Comparison of ENCODE assay signal across 8 cellular contexts in genomic region chr10:119872860-119873671, GRCh38. TPM values are rescaled to one million over a fixed set of nuclear protein-coding genes. Genes with fewer than 3 reads are reported as not detected.
DNase-seq lines count a peak whose midpoint lies in the region; ATAC-seq and TF ChIP-seq lines count a peak whose summit lies in the region.

No MANE protein-coding gene starts in this region.

- no peaks in the 10 kb centered on the region for H3K9me3 ChIP-seq in CD8-positive, alpha-beta T cell (ENCODE audit: low read length)

- peak; percentile 79 to 93 (median 86) for DNase-seq in CD8-positive, alpha-beta T cell
- peak; percentile 85 to 92 for DNase-seq in NOMO-1 (lab: John Stamatoyannopoulos, UW; ENCODE audit: unreplicated experiment in 2 of 2)
- peak; percentile 56 for DNase-seq in activated CD8-positive, alpha-beta memory T cell treated with anti-CD3 and anti-CD28 coated beads, Interleukin-2, amount 50 U/mL, for 1 hour (ENCODE audit: extremely low read depth)
- peak; percentile 87 for DNase-seq in endothelial cell (ENCODE audit: low spot score)
- DNase-seq in midbrain (lab: John Stamatoyannopoulos, UW), result peak; percentile 88
- DNase-seq in stimulated activated CD8-positive, alpha-beta memory T cell treated with anti-CD3 and anti-CD28 coated beads, Interleukin-15, amount 100 ng/mL, for 48 hours (ENCODE audit: low read depth in 2 of 2), result peak; percentile 80 to 86

- POLR2A ChIA-PET in CD8-positive, alpha-beta T cell (lab: Charles Lee), result interaction anchor here (0.9 to 2.9 kb wide), 15 partner anchors 10 to 979 kb away, joined by 3 to 51 read pairs (median 5); partner anchors contain the start of genes BAG3, DENND10, INPP5F and SEC23IP

- peak overlapping the region; percentile 87 for H3K27ac Mint-ChIP-seq in CD8-positive, alpha-beta T cell
- peak overlapping the region; percentile 33 for H3K27ac Mint-ChIP-seq in endothelial cell (ENCODE audit: unreplicated experiment)

- no peaks in the 10 kb centered on the region for H3K9me3 Mint-ChIP-seq in CD8-positive, alpha-beta T cell
- H3K9me3 Mint-ChIP-seq in endothelial cell (ENCODE audit: unreplicated experiment), result no peaks in the 10 kb centered on the region

- H3K36me3 ChIP-seq in CD8-positive, alpha-beta T cell (ENCODE audit: insufficient read depth, low read length), result no peaks in the 10 kb centered on the region

- no peak for TF ChIP-seq CTCF in CD8-positive, alpha-beta T cell (IDR thresholded peaks at IDR 0.05)
- TF ChIP-seq CTCF in endothelial cell (IDR thresholded peaks at IDR 0.05; ENCODE audit: unreplicated experiment), result no peak

- intact Hi-C loops in CD8-positive, alpha-beta T cell (cut with DNase I, micrococcal nuclease), result loop anchor here (1.0 to 5.0 kb wide), 13 partner anchors 19 to 1176 kb away; partner anchors contain the start of genes BAG3 (in 2 of the 2), GRK5 (in 2 of the 2), SEC23IP (in 2 of the 2) and EIF3A (in 1 of the 2)

- no peaks in the 10 kb centered on the region for H3K27me3 Mint-ChIP-seq in CD8-positive, alpha-beta T cell (ENCODE audit: low read depth)
- H3K27me3 Mint-ChIP-seq in endothelial cell (ENCODE audit: unreplicated experiment), result peaks cover 8% of the 10 kb centered on the region

- CTCF ChIA-PET in CD8-positive, alpha-beta T cell (lab: Charles Lee), result interaction anchor here (0.7 to 3.4 kb wide), 8 partner anchors 10 to 188 kb away, joined by 3 to 20 read pairs (median 4); partner anchors contain the start of genes INPP5F and SEC23IP

- peak overlapping the region; percentile 96 for H3K4me3 ChIP-seq in CD8-positive, alpha-beta T cell (ENCODE audit: low read depth, low read length)

- ATAC-seq in CD8-positive, alpha-beta T cell, result peak; percentile 90
- ATAC-seq in GM19455 (IDR thresholded peaks at IDR 0.05; ENCODE audit: unreplicated experiment) (peak; percentile 89), HG03575 (IDR thresholded peaks at IDR 0.05; ENCODE audit: extremely low read depth, insufficient number of reproducible peaks, low FRiP score, unreplicated experiment) (peak; percentile 47)

- peaks cover 9% of the 10 kb centered on the region for H3K36me3 Mint-ChIP-seq in CD8-positive, alpha-beta T cell
- H3K36me3 Mint-ChIP-seq in endothelial cell (ENCODE audit: low read depth, unreplicated experiment), result peaks cover 7% of the 10 kb centered on the region

- peak overlapping the region; percentile 88 for H3K4me3 Mint-ChIP-seq in CD8-positive, alpha-beta T cell
- H3K4me3 Mint-ChIP-seq in endothelial cell (ENCODE audit: unreplicated experiment), result peak overlapping the region; percentile 92

- no peaks in the 10 kb centered on the region for H3K27me3 ChIP-seq in CD8-positive, alpha-beta T cell (ENCODE audit: insufficient read depth, low read length)

- H3K27ac ChIP-seq in CD8-positive, alpha-beta T cell (ENCODE audit: low read depth, low read length), result peak overlapping the region; percentile 86

- H3K4me1 Mint-ChIP-seq in CD8-positive, alpha-beta T cell (ENCODE audit: low read depth), result peaks cover 39% of the 10 kb centered on the region
- peaks cover 30% of the 10 kb centered on the region for H3K4me1 Mint-ChIP-seq in endothelial cell (ENCODE audit: unreplicated experiment)

- peaks cover 22% of the 10 kb centered on the region for H3K4me1 ChIP-seq in CD8-positive, alpha-beta T cell (ENCODE audit: insufficient read depth, low read length)

RNA-seq across cellular contexts. Expression of gene MCMBP, which starts 0.4 kb away (rescaled TPM):
- 10 to 100 TPM; 21.0 to 21.2 TPM for total RNA-seq in CD8-positive, alpha-beta T cell
- 72.1 TPM for total RNA-seq in endothelial cell (ENCODE audit: unreplicated experiment)

RNA-seq across cellular contexts. Expression of gene SEC23IP, which starts 19.5 kb away (rescaled TPM):
- total RNA-seq in CD8-positive, alpha-beta T cell, result 10 to 100 TPM; 16.2 to 19.8 TPM
- 68.7 TPM for total RNA-seq in endothelial cell (ENCODE audit: unreplicated experiment)

Comparison
In these comparisons a context has a peak if more than half of its experiments do, and no peak if none do; other contexts are left out.
1. Peak in every context shown above with its lines: DNase-seq, ATAC-seq, H3K4me3 ChIP-seq and H3K27ac ChIP-seq.